Comparison of ENCODE assay signal across 1 cellular context in the genomic region with DNA sequence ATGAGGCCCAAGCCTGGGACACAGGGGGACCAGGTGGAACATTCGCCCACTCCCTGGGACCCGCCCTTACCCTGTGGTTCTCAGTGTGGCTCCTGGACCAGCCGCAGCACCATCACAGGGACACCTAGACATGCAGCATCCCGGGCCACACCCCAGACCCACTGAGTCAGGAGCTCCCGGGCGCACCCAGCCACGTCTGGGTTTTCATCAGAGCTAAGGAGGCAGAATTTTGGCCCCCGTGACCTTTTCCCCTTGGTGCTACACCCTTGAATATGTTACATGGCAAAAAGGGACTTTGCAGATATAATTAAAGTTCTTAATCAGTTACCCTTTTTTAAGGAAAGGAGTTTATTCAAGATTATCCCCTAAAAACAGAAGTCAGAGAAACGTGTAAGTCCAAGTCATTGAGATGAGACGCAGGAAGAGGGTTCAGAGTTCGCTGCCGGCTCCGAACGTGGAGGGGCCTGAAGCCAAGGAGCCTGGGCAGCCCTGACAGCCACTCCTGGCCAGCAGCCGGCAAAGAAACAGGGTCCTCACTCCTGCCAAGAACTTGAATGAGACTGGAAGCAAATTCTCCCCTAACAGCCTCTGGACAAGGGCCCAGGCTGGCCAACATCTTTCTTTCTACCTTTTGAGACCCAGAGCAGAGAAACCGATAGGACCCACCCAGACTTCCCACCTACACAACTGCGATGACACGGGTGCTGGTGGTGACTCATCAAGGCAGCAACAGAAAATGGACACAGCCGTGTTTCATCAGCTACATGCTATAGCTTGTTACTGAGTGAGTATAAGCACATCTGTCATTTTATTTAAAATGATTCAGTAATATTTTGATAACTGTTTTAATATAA.
TF ChIP-seq lines count a peak whose summit lies in the region.

No MANE protein-coding gene starts in this region.

TF ChIP-seq in HCT116, 20 proteins besides CTCF, POLR2A, EP300 and RAD21 (continued from another document):
- TF ChIP-seq, protein P1, sequence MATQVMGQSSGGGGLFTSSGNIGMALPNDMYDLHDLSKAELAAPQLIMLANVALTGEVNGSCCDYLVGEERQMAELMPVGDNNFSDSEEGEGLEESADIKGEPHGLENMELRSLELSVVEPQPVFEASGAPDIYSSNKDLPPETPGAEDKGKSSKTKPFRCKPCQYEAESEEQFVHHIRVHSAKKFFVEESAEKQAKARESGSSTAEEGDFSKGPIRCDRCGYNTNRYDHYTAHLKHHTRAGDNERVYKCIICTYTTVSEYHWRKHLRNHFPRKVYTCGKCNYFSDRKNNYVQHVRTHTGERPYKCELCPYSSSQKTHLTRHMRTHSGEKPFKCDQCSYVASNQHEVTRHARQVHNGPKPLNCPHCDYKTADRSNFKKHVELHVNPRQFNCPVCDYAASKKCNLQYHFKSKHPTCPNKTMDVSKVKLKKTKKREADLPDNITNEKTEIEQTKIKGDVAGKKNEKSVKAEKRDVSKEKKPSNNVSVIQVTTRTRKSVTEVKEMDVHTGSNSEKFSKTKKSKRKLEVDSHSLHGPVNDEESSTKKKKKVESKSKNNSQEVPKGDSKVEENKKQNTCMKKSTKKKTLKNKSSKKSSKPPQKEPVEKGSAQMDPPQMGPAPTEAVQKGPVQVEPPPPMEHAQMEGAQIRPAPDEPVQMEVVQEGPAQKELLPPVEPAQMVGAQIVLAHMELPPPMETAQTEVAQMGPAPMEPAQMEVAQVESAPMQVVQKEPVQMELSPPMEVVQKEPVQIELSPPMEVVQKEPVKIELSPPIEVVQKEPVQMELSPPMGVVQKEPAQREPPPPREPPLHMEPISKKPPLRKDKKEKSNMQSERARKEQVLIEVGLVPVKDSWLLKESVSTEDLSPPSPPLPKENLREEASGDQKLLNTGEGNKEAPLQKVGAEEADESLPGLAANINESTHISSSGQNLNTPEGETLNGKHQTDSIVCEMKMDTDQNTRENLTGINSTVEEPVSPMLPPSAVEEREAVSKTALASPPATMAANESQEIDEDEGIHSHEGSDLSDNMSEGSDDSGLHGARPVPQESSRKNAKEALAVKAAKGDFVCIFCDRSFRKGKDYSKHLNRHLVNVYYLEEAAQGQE (IDR thresholded peaks at IDR 0.05; ENCODE audit: low read depth) = no peak
- TF ChIP-seq TCF7L2 (IDR thresholded peaks at IDR 0.05; ENCODE audit: borderline replicate concordance, extremely low read depth, insufficient read depth, insufficient read length) (no peak), FOSL1 (IDR thresholded peaks at IDR 0.05; ENCODE audit: low read depth) (no peak), EGR1 (IDR thresholded peaks at IDR 0.05; ENCODE audit: low read depth) (no peak), ZFX (IDR thresholded peaks at IDR 0.05) (no peak), ELF1 (IDR thresholded peaks at IDR 0.05; ENCODE audit: borderline replicate concordance, low read depth) (no peak), ZNF274 (IDR thresholded peaks at IDR 0.05; ENCODE audit: low read depth, low read length) (no peak), POLR2AphosphoS5 (IDR thresholded peaks at IDR 0.05; ENCODE audit: low read depth, low read length) (no peak), SRF (IDR thresholded peaks at IDR 0.05; ENCODE audit: low read depth) (no peak), CEBPB (IDR thresholded peaks at IDR 0.05; ENCODE audit: low read depth) (no peak), SIN3A (IDR thresholded peaks at IDR 0.05; ENCODE audit: low read depth) (no peak)
- TF ChIP-seq, protein P2, sequence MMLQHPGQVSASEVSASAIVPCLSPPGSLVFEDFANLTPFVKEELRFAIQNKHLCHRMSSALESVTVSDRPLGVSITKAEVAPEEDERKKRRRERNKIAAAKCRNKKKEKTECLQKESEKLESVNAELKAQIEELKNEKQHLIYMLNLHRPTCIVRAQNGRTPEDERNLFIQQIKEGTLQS (IDR thresholded peaks at IDR 0.05) = no peak
- TF ChIP-seq, protein P3, sequence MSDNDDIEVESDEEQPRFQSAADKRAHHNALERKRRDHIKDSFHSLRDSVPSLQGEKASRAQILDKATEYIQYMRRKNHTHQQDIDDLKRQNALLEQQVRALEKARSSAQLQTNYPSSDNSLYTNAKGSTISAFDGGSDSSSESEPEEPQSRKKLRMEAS (IDR thresholded peaks at IDR 0.05) = no peak
TF ChIP-seq in HCT116: peak in this region for 0.
